Comparison of ENCODE assay signal across 8 cellular contexts in the genomic region with DNA sequence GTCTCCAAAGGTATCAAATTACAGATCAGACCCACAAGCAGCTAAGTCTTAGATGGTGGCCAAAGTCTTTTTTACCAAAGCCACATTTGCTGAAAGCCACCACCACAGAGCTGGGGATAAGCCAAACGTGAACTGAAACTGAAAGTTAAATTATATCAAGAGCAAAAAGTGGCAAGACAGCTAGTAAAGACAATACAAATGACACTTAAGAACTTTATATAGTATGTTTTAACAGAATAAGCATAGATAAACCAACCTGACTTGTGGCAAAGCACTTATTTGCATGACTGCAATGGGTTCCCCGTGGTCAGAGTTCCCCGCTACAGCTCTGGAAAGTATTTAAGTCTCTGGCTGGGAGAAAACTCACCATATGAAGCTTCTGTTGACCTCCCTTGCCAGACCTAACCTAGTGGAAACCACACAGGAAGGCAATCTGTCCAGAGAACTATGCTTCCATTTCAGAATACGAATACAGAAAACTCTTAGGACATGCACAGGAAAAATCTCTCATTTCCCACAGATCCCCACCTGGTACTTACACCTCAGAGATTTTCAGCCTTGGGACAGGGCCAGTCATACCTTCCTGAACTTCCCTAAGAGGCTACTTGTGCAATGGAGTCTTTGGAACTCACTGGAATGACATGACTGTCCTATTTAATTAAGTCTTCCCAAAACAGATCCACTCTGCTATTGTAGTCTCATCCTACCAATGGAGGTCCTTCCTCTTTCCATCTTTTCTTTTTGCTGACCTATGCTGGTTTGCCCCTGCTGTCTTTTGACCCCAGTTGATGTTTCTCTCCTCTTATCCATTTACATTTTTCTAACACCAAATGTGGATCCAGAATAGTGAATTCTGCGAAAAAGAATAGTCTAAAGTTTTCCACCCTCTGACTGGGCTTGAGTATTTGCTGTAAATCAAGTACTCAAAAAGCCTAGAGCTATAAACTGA.
DNase-seq lines count a peak whose midpoint lies in the region; ATAC-seq and TF ChIP-seq lines count a peak whose summit lies in the region.

No MANE protein-coding gene starts in this region.

- DNase-seq in Kasumi-1 (lab: John Stamatoyannopoulos, UW) (peak; percentile 20 to 29), endodermal cell (no peak), putamen (ENCODE audit: low spot score) (no peak), NCI-H748 treated with DMSO at 0.1 percent for 48 hours (lab: John Stamatoyannopoulos, UW) (no peak)
- no peak for DNase-seq in stimulated activated CD8-positive, alpha-beta memory T cell treated with anti-CD3 and anti-CD28 coated beads, Interleukin-4, amount 100 ng/mL, for 48 hours

- no peaks in the 10 kb centered on the region for H3K9me3 Mint-ChIP-seq in endodermal cell

- H3K27ac ChIP-seq in endodermal cell (ENCODE audit: low read depth, low read length) (no peak overlapping the region), stomach smooth muscle (ENCODE audit: low read length) (peak overlapping the region; percentile 33)

- H3K36me3 Mint-ChIP-seq in endodermal cell (ENCODE audit: low read depth) = no peaks in the 10 kb centered on the region

- H3K9me3 ChIP-seq in endodermal cell (ENCODE audit: control insufficient read depth, low read length) (peaks cover 6% of the 10 kb centered on the region), stomach smooth muscle (ENCODE audit: control insufficient read depth in 2 of 2, low read length in 2 of 2) (no peaks in the 10 kb centered on the region)

- 90 to 93% methylated on average over 4 to 5 of the region's 5 CpGs for WGBS in endodermal cell (ENCODE audit: insufficient coverage in 1 of 2, insufficient read length in 1 of 2), 2 experiments

- no peak for TF ChIP-seq CTCF in endodermal cell (conservative IDR thresholded peaks at IDR 0.05)

- H3K9ac ChIP-seq in endodermal cell (ENCODE audit: extremely low read depth, low read length, poor library complexity, severe bottlenecking) (no peak overlapping the region), stomach smooth muscle (ENCODE audit: low read length in 2 of 2) (no peak overlapping the region)

- H3K27ac Mint-ChIP-seq in endodermal cell = no peak overlapping the region

- H3K36me3 ChIP-seq in endodermal cell (ENCODE audit: control insufficient read depth, insufficient read depth, low read length) (no peaks in the 10 kb centered on the region), stomach smooth muscle (ENCODE audit: control insufficient read depth in 2 of 2, insufficient read depth in 2 of 2, low read length in 2 of 2) (no peaks in the 10 kb centered on the region)

- no peak overlapping the region for H3K4me3 Mint-ChIP-seq in endodermal cell

- peak overlapping the region; percentile 31 for H3K4me3 ChIP-seq in endodermal cell (ENCODE audit: low read length)
- H3K4me3 ChIP-seq in stomach smooth muscle (ENCODE audit: low read length in 2 of 2) = peak overlapping the region; percentile 13 to 57

- peaks cover 9% of the 10 kb centered on the region for H3K4me1 ChIP-seq in endodermal cell (ENCODE audit: control insufficient read depth, insufficient read depth, low read length)
- peaks cover 25% of the 10 kb centered on the region for H3K4me1 ChIP-seq in stomach smooth muscle (ENCODE audit: control insufficient read depth, insufficient read depth, low read length)

- H3K27me3 Mint-ChIP-seq in endodermal cell (ENCODE audit: insufficient read depth) = no peaks in the 10 kb centered on the region

- H3K4me1 Mint-ChIP-seq in endodermal cell = peaks cover 27% of the 10 kb centered on the region

- H3K27me3 ChIP-seq in endodermal cell (ENCODE audit: control insufficient read depth, insufficient read depth, low read length, poor library complexity, severe bottlenecking) = no peaks in the 10 kb centered on the region
- no peaks in the 10 kb centered on the region for H3K27me3 ChIP-seq in stomach smooth muscle (ENCODE audit: control insufficient read depth in 1 of 2, insufficient read depth in 2 of 2, low read length in 2 of 2)

- peak; percentile 94 for ATAC-seq in GM18499 (IDR thresholded peaks at IDR 0.05; ENCODE audit: insufficient read depth, unreplicated experiment)
- ATAC-seq in GM21529 (IDR thresholded peaks at IDR 0.05; ENCODE audit: unreplicated experiment) = peak; percentile 94

Comparison
In these comparisons a context has a peak if more than half of its experiments do, and no peak if none do; other contexts are left out.
1. DNase-seq: peak in Kasumi-1 (2 of 2); none in endodermal cell (single experiment), stimulated activated CD8-positive, alpha-beta memory T cell treated with anti-CD3 and anti-CD28 coated beads, Interleukin-4, amount 100 ng/mL, for 48 hours (single experiment), putamen (single experiment) and NCI-H748 treated with DMSO at 0.1 percent for 48 hours (single experiment).